Comparison of ENCODE assay signal across 22 cellular contexts in the genomic region with DNA sequence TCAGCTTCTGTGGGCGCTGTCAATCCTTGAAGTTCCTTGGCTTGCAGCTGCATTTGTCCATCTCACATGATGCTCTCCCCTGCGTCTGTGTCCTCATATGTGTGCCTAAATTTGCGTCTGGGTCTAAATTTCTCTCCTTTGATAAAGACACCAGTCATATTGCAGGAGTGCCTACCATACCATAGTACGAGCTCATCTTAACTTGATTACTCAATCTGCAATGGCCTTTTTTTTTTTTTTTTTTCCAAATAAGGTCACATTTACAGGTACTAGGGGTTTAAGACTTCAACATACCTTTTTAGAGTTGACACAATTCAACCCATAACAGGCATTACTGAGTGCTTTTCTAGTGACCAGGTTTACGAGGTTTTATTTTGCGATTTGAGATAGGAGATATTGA.
"Had no signal": no experiment of that assay in that cellular context is flagged by ENCODE, and none has a peak within 500 bp of the region (broad histone marks: within the 10 kb centered on the region; RNA-seq: fewer than 3 reads in every experiment).

No MANE protein-coding gene starts in this region.

- H3K27me3 ChIP-seq: gastroesophageal sphincter, right lobe of liver, suprapubic skin, thyroid gland, upper lobe of left lung, uterus had no signal

- H3K4me3 Mint-ChIP-seq: memory B cell, nephron progenitor cell had no signal

- DNase-seq: effector memory CD4-positive, alpha-beta T cell; glutamatergic neuron; kidney; left cardiac atrium; left ventricle myocardium inferior; lower lobe of right lung; naive B cell; nephron progenitor cell; psoas muscle; retina; right lobe of liver; stimulated activated CD4-positive, alpha-beta T cell treated with anti-CD3 and anti-CD28 coated beads, Interleukin-12 subunit alpha, Interleukin-12 subunit beta, amount 100 ng/mL, for 4 hours; stimulated activated CD4-positive, alpha-beta T cell treated with anti-CD3 and anti-CD28 coated beads, Interleukin-2, amount 100 ng/mL, for 48 hours; stimulated activated naive CD8-positive, alpha-beta T cell treated with anti-CD3 and anti-CD28 coated beads, Interleukin-15, Interleukin-2, amounts not matched to agents 100 U/mL and 50 U/mL, for 24 hours; thyroid gland; upper lobe of left lung; uterus had no signal

- H3K9me3 ChIP-seq: lower lobe of right lung, psoas muscle, right lobe of liver, suprapubic skin, thyroid gland, uterus had no signal

- H3K36me3 Mint-ChIP-seq: memory B cell, naive B cell had no signal

- H3K36me3 ChIP-seq: esophagus muscularis mucosa, gastroesophageal sphincter, left ventricle myocardium inferior, lower lobe of right lung, right lobe of liver, suprapubic skin, thyroid gland, upper lobe of left lung, uterus had no signal

- ATAC-seq: gastroesophageal sphincter; left cardiac atrium; lower lobe of right lung; psoas muscle; right lobe of liver; stimulated activated naive CD8-positive, alpha-beta T cell treated with anti-CD3 and anti-CD28 coated beads, Interleukin-15, Interleukin-2, amounts not matched to agents 100 U/mL and 50 U/mL, for 24 hours had no signal

- H3K4me1 ChIP-seq: gastroesophageal sphincter, lower lobe of right lung, psoas muscle, right lobe of liver, thyroid gland, upper lobe of left lung, uterus had no signal

- H3K4me1 Mint-ChIP-seq: memory B cell, naive B cell had no signal

- H3K27ac ChIP-seq: esophagus muscularis mucosa, gastroesophageal sphincter, left ventricle myocardium inferior, lower lobe of right lung, psoas muscle, right lobe of liver, suprapubic skin, thyroid gland, upper lobe of left lung, uterus had no signal

- H3K27me3 Mint-ChIP-seq: memory B cell, naive B cell had no signal

- H3K4me3 ChIP-seq: esophagus muscularis mucosa, gastroesophageal sphincter, left ventricle myocardium inferior, lower lobe of right lung, psoas muscle, right lobe of liver, skin epidermis, suprapubic skin, thyroid gland, upper lobe of left lung, uterus had no signal

- H3K27ac Mint-ChIP-seq: memory B cell, naive B cell, nephron progenitor cell had no signal
